8 cellular contexts compared by ENCODE assay signal in the genomic region with DNA sequence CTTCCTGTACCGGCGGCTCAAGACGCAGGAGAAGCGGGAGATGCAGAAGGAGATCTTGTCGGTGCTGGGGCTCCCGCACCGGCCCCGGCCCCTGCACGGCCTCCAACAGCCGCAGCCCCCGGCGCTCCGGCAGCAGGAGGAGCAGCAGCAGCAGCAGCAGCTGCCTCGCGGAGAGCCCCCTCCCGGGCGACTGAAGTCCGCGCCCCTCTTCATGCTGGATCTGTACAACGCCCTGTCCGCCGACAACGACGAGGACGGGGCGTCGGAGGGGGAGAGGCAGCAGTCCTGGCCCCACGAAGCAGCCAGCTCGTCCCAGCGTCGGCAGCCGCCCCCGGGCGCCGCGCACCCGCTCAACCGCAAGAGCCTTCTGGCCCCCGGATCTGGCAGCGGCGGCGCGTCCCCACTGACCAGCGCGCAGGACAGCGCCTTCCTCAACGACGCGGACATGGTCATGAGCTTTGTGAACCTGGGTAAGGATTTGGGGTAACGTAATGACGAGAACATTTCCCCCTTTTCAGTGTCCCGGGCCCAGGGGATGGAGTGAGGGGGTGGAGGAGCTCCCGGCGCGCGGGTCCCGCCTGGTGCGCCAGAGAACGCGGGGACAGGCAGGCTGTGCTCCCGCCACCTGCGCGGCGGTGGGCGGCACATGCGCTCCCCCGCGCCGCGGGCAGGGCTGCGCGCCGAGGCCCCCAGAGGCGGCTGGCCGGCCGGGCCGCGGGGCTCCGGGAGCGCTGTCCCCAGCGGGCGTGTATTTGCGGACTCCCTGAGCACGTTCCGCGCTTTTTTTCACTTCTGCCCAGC. TPM values are rescaled to one million over a fixed set of nuclear protein-coding genes. Genes with fewer than 3 reads are reported as not detected.
DNase-seq lines count a peak whose midpoint lies in the region; ATAC-seq, FAIRE-seq and TF ChIP-seq lines count a peak whose summit lies in the region.
"Had no signal": no experiment of that assay in that cellular context is flagged by ENCODE, and none has a peak within 500 bp of the region (broad histone marks: within the 10 kb centered on the region; RNA-seq: fewer than 3 reads in every experiment).

No MANE protein-coding gene starts in this region.

- TF ChIP-seq EP300 in transverse colon (IDR thresholded peaks at IDR 0.05; ENCODE audit: low read depth) = no peak

- H3K4me2 ChIP-seq in astrocyte (ENCODE audit: low read length) = peak overlapping the region; percentile 94

- peaks cover 25% of the 10 kb centered on the region for H3K27me3 Mint-ChIP-seq in astrocyte (ENCODE audit: low read depth, unreplicated experiment)

- peak overlapping the region; percentile 61 for H2AFZ ChIP-seq in astrocyte (ENCODE audit: low read depth, low read length)

- no peaks in the 10 kb centered on the region for H3K9me3 ChIP-seq in astrocyte (ENCODE audit: insufficient read depth, low read depth, low read length)
- H3K9me3 ChIP-seq in left lung = no peaks in the 10 kb centered on the region
- H3K9me3 ChIP-seq in transverse colon = no peaks in the 10 kb centered on the region

- H3K9ac ChIP-seq in astrocyte (ENCODE audit: low read length) = peak overlapping the region; percentile 55

- H3K4me1 ChIP-seq in astrocyte (ENCODE audit: insufficient read depth, low read length) (peaks cover 29% of the 10 kb centered on the region), left lung (peaks cover 13 to 43% of the 10 kb centered on the region in 2 donors), transverse colon (peaks cover 4 to 34% (median 30%) of the 10 kb centered on the region in 4 donors)

- H3K9me3 Mint-ChIP-seq in astrocyte (ENCODE audit: unreplicated experiment) = no peaks in the 10 kb centered on the region

- H3K4me1 Mint-ChIP-seq in astrocyte (ENCODE audit: low read depth, unreplicated experiment) = peaks cover 33% of the 10 kb centered on the region

- H3K36me3 ChIP-seq in astrocyte (ENCODE audit: insufficient read depth, low read length) = no peaks in the 10 kb centered on the region
- no peaks in the 10 kb centered on the region for H3K36me3 ChIP-seq in left lung
- H3K36me3 ChIP-seq in transverse colon = no peaks in the 10 kb centered on the region

- WGBS in transverse colon (ENCODE audit: low coverage in 1 of 2), 2 donors = 2% methylated on average over 40 of the region's 86 CpGs; no CpG with 5 or more reads in 1 of the 2 donors

- H3K4me3 ChIP-seq in astrocyte (ENCODE audit: insufficient read depth, low read depth, low read length) = peak overlapping the region; percentile 56
- H3K4me3 ChIP-seq in left lung = peak overlapping the region; percentile 58
- peak overlapping the region; percentile 21 to 71 (median 41) for H3K4me3 ChIP-seq in transverse colon

- peaks cover 3% of the 10 kb centered on the region for H4K20me1 ChIP-seq in astrocyte (ENCODE audit: insufficient read depth, low read length)

- TF ChIP-seq POLR2A in transverse colon (IDR thresholded peaks at IDR 0.05) = no peak

- no peaks in the 10 kb centered on the region for H3K36me3 Mint-ChIP-seq in astrocyte (ENCODE audit: low read depth, unreplicated experiment)

- no peak for FAIRE-seq in astrocyte (lab: Jason Lieb, UNC)
- FAIRE-seq: TTC549 had no signal

- no peak overlapping the region for H3K27ac Mint-ChIP-seq in astrocyte (ENCODE audit: unreplicated experiment)

- intact Hi-C loops in left lung (cut with DNase I) = no loop called here
- intact Hi-C loops in transverse colon (cut with DNase I; ENCODE audit: low total_unique reads) = no loop called here

- DNase-seq in GM10266 (ENCODE audit: extremely low spot score) (peak; percentile 51), astrocyte (ENCODE audit: low read depth) (no peak), left lung (peak in 1 of 2 donors; percentile 78), transverse colon (no peak)

- ATAC-seq in HG03354 (IDR thresholded peaks at IDR 0.05; ENCODE audit: poor library complexity, severe bottlenecking, unreplicated experiment) (peak; percentile 11), left lung (no peak), GM21528 (IDR thresholded peaks at IDR 0.05; ENCODE audit: low FRiP score, unreplicated experiment) (no peak), HG02870 (IDR thresholded peaks at IDR 0.05; ENCODE audit: unreplicated experiment) (no peak)

- peak overlapping the region; percentile 80 for H3K4me3 Mint-ChIP-seq in astrocyte (ENCODE audit: unreplicated experiment)

- no peaks in the 10 kb centered on the region for H3K79me2 ChIP-seq in astrocyte (ENCODE audit: insufficient read depth, low read length)

- H3K27ac ChIP-seq in astrocyte (ENCODE audit: low read depth, low read length) (no peak overlapping the region), left lung (no peak overlapping the region), transverse colon (no peak overlapping the region)

- TF ChIP-seq CTCF in GM10266 (IDR thresholded peaks at IDR 0.05; ENCODE audit: control insufficient read depth, insufficient read depth, low read depth, missing control alignments) (no peak), astrocyte (IDR thresholded peaks at IDR 0.05; ENCODE audit: insufficient read depth, low read depth, low read length) (no peak), left lung (IDR thresholded peaks at IDR 0.05) (no peak), transverse colon (IDR thresholded peaks at IDR 0.05) (no peak)

- H3K27me3 ChIP-seq in astrocyte (ENCODE audit: insufficient read depth, low read length) (peaks cover 36% of the 10 kb centered on the region), left lung (peaks cover 66 to 93% of the 10 kb centered on the region in 2 donors), transverse colon (peaks cover 93% of the 10 kb centered on the region)

- in situ Hi-C loops in transverse colon (cut with MboI; ENCODE audit: low pct_ligation_motif_present in 1 of 4, low pct_unique_long_range_greater_than_20kb in 1 of 4, low sequenced_read_pairs in 3 of 4) = loop anchor here in 2 of 4 donors (10.0 kb wide), 1 partner anchor 277 kb away; no protein-coding TSS in a partner anchor

RNA-seq across cellular contexts. Expression of gene BMP6, which starts 1.5 kb away (rescaled TPM):
- total RNA-seq in astrocyte = 2.2 and 2.8 TPM in 2 replicates
- 10 to 100 TPM in 1 of 2 donors, 1 to 10 TPM in 1; 5.8 to 18.7 TPM for total RNA-seq in left lung
- total RNA-seq in transverse colon = 10 to 100 TPM in 1 of 4 donors, 1 to 10 TPM in 3; 1.1 to 12.7 (median 6.7) TPM
